8 cellular contexts compared by ENCODE assay signal in genomic region chr18:74082476-74083070, GRCh38.
DNase-seq lines count a peak whose midpoint lies in the region; ATAC-seq lines count a peak whose summit lies in the region.

No MANE protein-coding gene starts in this region.

- DNase-seq in EH (ENCODE audit: low read depth) = peak; percentile 76
- peak; percentile 25 for DNase-seq in HuH-7.5 (ENCODE audit: low spot score)
- peak; percentile 44 to 75 (median 61) for DNase-seq in T-cell
- DNase-seq in amygdala (lab: John Stamatoyannopoulos, UW) = peak in 47 of 56 donors; percentile 6 to 77 (median 45)
- DNase-seq in iPS-NIHi7 (ENCODE audit: extremely low spot score) = peak; percentile 92
- DNase-seq in stimulated activated CD4-positive, alpha-beta T cell treated with anti-CD3 and anti-CD28 coated beads, TNF-alpha, amount 100 ng/mL, for 4 hours (ENCODE audit: low read depth in 3 of 3) = peak in 2 of 3 experiments; percentile 26 to 32
- no peak for DNase-seq in cerebellum (ENCODE audit: low spot score)

- peak overlapping the region; percentile 64 to 77 (median 73) for H3K4me3 Mint-ChIP-seq in T-cell

- CTCF ChIA-PET in T-cell (lab: Charles Lee) = interaction anchor here (0.6 to 2.6 kb wide), 17 partner anchors 10 to 860 kb away, joined by 3 to 20 read pairs (median 3); partner anchors contain the start of gene ZNF407 (in 1 of the 2)

- peak; percentile 81 for ATAC-seq in GM21515 (IDR thresholded peaks at IDR 0.05; ENCODE audit: unreplicated experiment)
- peak; percentile 91 to 97 (median 97) for ATAC-seq in T-cell (replicated peaks in 1 of 4)

- H3K27me3 Mint-ChIP-seq in T-cell = peaks cover 0 to 4% of the 10 kb centered on the region in 2 donors

- peaks cover 17 to 19% (median 17%) of the 10 kb centered on the region in 3 donors for H3K4me1 Mint-ChIP-seq in T-cell

- no peaks in the 10 kb centered on the region for H3K9me3 Mint-ChIP-seq in T-cell

- peak overlapping the region; percentile 95 to 96 for H3K27ac Mint-ChIP-seq in T-cell

- no peaks in the 10 kb centered on the region for H3K36me3 Mint-ChIP-seq in T-cell

- POLR2A ChIA-PET in T-cell (lab: Charles Lee) = interaction anchor here (0.6 to 0.9 kb wide), 2 partner anchors 43 to 516 kb away, joined by 3 read pairs; no protein-coding TSS in a partner anchor
